In genomic region chr12:28215021-28215420, GRCh38 we compare ENCODE assay signal across 32 cellular contexts.
"Had no signal": no experiment of that assay in that cellular context is flagged by ENCODE, and none has a peak within 500 bp of the region (broad histone marks: within the 10 kb centered on the region; RNA-seq: fewer than 3 reads in every experiment).

No MANE protein-coding gene starts in this region.

- H3K27ac ChIP-seq: adrenal gland, ascending aorta, body of pancreas, brain microvascular endothelial cell, breast epithelium, cardiac muscle cell had no signal

- H3K4me3 ChIP-seq: adrenal gland, ascending aorta, body of pancreas, breast epithelium, cardiac muscle cell had no signal

- FAIRE-seq: bronchial epithelial cell, colon had no signal

- H3K27me3 ChIP-seq: adrenal gland, ascending aorta, body of pancreas, brain microvascular endothelial cell, breast epithelium, cardiac muscle cell had no signal

- ATAC-seq: activated naive CD4-positive, alpha-beta T cell treated with anti-CD3 and anti-CD28 coated beads, Interleukin-2, amount 50 U/mL, for 72 hours; activated naive CD8-positive, alpha-beta T cell treated with anti-CD3 and anti-CD28 coated beads, Interleukin-2, amount 50 U/mL, for 24 hours; activated T-cell treated with anti-CD3 and anti-CD28 coated beads, Interleukin-2, amount 50 U/mL, for 4 hours; activated T-cell treated with anti-CD3 and anti-CD28 coated beads, Interleukin-2, amount 50 U/mL, for 72 hours; activated T-helper 17 cell treated with anti-CD3 and anti-CD28 coated beads, Interleukin-2, amount 50 U/mL, for 72 hours; body of pancreas had no signal

- H3K36me3 ChIP-seq: adrenal gland, ascending aorta, brain microvascular endothelial cell, breast epithelium, cardiac muscle cell had no signal

- DNase-seq: activated effector memory CD4-positive, alpha-beta T cell treated with anti-CD3 and anti-CD28 coated beads, Interleukin-2, amount 50 U/mL, for 16 hours; activated effector memory CD4-positive, alpha-beta T cell treated with Interleukin-2 at 50 U/mL for 16 hours; activated gamma-delta T cell; activated gamma-delta T cell treated with Interleukin-2 at 50 U/mL for 16 hours; activated naive CD4-positive, alpha-beta T cell; activated naive CD4-positive, alpha-beta T cell treated with anti-CD3 and anti-CD28 coated beads for 36 hours; activated naive CD4-positive, alpha-beta T cell treated with anti-CD3 and anti-CD28 coated beads, Interleukin-2, amount 10 ng/mL, durations not matched to agents 7 days and 5 days; activated naive CD4-positive, alpha-beta T cell treated with anti-CD3 and anti-CD28 coated beads, Interleukin-2, amount 50 U/mL, for 16 hours; activated naive CD4-positive, alpha-beta T cell treated with Interleukin-2 at 50 U/mL for 16 hours; activated naive CD8-positive, alpha-beta T cell treated with anti-CD3 and anti-CD28 coated beads for 36 hours; activated naive CD8-positive, alpha-beta T cell treated with anti-CD3 and anti-CD28 coated beads, Interleukin-2, amount 10 ng/mL, durations not matched to agents 7 days and 5 days; activated naive CD8-positive, alpha-beta T cell treated with anti-CD3 and anti-CD28 coated beads, Interleukin-2, amount 50 U/mL, for 24 hours; activated T-cell treated with anti-CD3 and anti-CD28 coated beads, Interleukin-2, amount 50 U/mL, for 4 hours; activated T-cell treated with anti-CD3 and anti-CD28 coated beads, Interleukin-2, amount 50 U/mL, for 48 hours; activated T-cell treated with anti-CD3 and anti-CD28 coated beads, Interleukin-2, amount 50 U/mL, for 72 hours; adrenal gland; amniotic stem cell; amygdala; anterior cingulate cortex; aorta; body of pancreas; brain microvascular endothelial cell; caudate nucleus; central memory CD4-positive, alpha-beta T cell; cerebellar nuclear complex had no signal

- H3K9me3 ChIP-seq: ascending aorta, body of pancreas had no signal

- H3K4me1 ChIP-seq: adrenal gland, ascending aorta, breast epithelium had no signal
